In genomic region chr11:68296344-68297051, GRCh38 we compare ENCODE assay signal across 1 cellular context.
TF ChIP-seq lines count a peak whose summit lies in the region.

No MANE protein-coding gene starts in this region.

TF ChIP-seq in HepG2, 621 proteins besides CTCF, POLR2A, EP300 and RAD21 (continued from another document):
- TF ChIP-seq ZNF687 (CRISPR knock-in tag; IDR thresholded peaks at IDR 0.05) (0 out of 2 replicates have a peak, but pooled peaks have one; percentile 48), HNRNPK (IDR thresholded peaks at IDR 0.05; ENCODE audit: low read depth, low read length, poor library complexity, severe bottlenecking) (no peak), MTA1 (CRISPR knock-in tag; IDR thresholded peaks at IDR 0.05; ENCODE audit: borderline replicate concordance) (0 out of 2 replicates have a peak, but pooled peaks have one; percentile 31), PRDM10 (CRISPR knock-in tag; IDR thresholded peaks at IDR 0.05; ENCODE audit: low read depth) (no peak), ARNT2 (CRISPR knock-in tag; IDR thresholded peaks at IDR 0.05; ENCODE audit: low read depth) (no peak), ZNF556 (CRISPR knock-in tag; IDR thresholded peaks at IDR 0.05; ENCODE audit: borderline replicate concordance) (no peak)
